In the genomic region with DNA sequence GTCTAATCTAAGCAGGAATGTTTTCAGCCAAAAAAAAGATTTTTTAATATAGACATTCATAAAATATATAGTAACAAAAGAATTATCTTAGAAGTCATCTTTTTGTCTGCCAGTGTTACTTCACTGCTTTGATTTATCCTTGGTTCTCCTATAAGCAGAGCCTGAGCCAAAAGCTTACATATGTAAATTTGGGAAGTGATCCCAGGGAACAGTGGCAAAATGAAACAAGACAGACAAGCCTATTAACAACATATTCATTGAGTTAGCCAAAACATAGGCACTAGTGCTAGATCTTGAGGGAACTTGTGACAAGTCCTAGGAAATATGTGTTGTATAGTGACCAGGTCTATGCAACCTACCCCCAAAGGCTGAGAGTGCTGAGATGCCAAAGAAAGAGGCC, we compare ENCODE assay signal across 27 cellular contexts. TPM values are rescaled to one million over a fixed set of nuclear protein-coding genes. Genes with fewer than 3 reads are reported as not detected.
A peak's percentile ranks its signal among the peaks of the same experiment; 100 is the strongest.
DNase-seq lines count a peak whose midpoint lies in the region; ATAC-seq, FAIRE-seq and TF ChIP-seq lines count a peak whose summit lies in the region.
"Had no signal": no experiment of that assay in that cellular context is flagged by ENCODE, and none has a peak within 500 bp of the region (broad histone marks: within the 10 kb centered on the region; RNA-seq: fewer than 3 reads in every experiment).

No MANE protein-coding gene starts in this region.

- H3K4me3 Mint-ChIP-seq in activated CD4-positive, alpha-beta T cell treated with anti-CD3 and anti-CD28 coated beads, Interleukin-2, amount 10 ng/mL, durations not matched to agents 24 days and 14 days = no peak overlapping the region
- no peak overlapping the region for H3K4me3 Mint-ChIP-seq in activated naive CD8-positive, alpha-beta T cell treated with anti-CD3 and anti-CD28 coated beads, Interleukin-2, amount 10 ng/mL, durations not matched to agents 7 days and 5 days
- H3K4me3 Mint-ChIP-seq in naive thymus-derived CD4-positive, alpha-beta T cell = peak overlapping the region in 4 of 10 donors; percentile 28 to 70 (median 48)
- H3K4me3 Mint-ChIP-seq: dendritic cell treated with granulocyte-macrophage colony-stimulating factor and Interleukin-4, amounts not matched to agents 40 ng/mL and 50 ng/mL, for 4 days had no signal

- no peaks in the 10 kb centered on the region for H3K9me3 Mint-ChIP-seq in activated CD4-positive, alpha-beta T cell treated with anti-CD3 and anti-CD28 coated beads, Interleukin-2, amount 10 ng/mL, durations not matched to agents 24 days and 14 days
- no peaks in the 10 kb centered on the region for H3K9me3 Mint-ChIP-seq in activated naive CD8-positive, alpha-beta T cell treated with anti-CD3 and anti-CD28 coated beads, Interleukin-2, amount 10 ng/mL, durations not matched to agents 7 days and 5 days
- H3K9me3 Mint-ChIP-seq in naive thymus-derived CD4-positive, alpha-beta T cell = no peaks in the 10 kb centered on the region
- H3K9me3 Mint-ChIP-seq: dendritic cell treated with granulocyte-macrophage colony-stimulating factor and Interleukin-4, amounts not matched to agents 40 ng/mL and 50 ng/mL, for 4 days had no signal

- H3K4me1 Mint-ChIP-seq in activated CD4-positive, alpha-beta T cell treated with anti-CD3 and anti-CD28 coated beads, Interleukin-2, amount 10 ng/mL, durations not matched to agents 24 days and 14 days = peaks cover 58% of the 10 kb centered on the region
- H3K4me1 Mint-ChIP-seq in activated naive CD8-positive, alpha-beta T cell treated with anti-CD3 and anti-CD28 coated beads, Interleukin-2, amount 10 ng/mL, durations not matched to agents 7 days and 5 days = peaks cover 55% of the 10 kb centered on the region
- peaks cover 28 to 97% (median 87%) of the 10 kb centered on the region in 7 donors for H3K4me1 Mint-ChIP-seq in naive thymus-derived CD4-positive, alpha-beta T cell

- H3K79me2 ChIP-seq in MM.1S (ENCODE audit: low read length) = 0 out of 2 replicates have a peak, but pooled peaks cover 3% of the 10 kb centered on the region

- POLR2A ChIA-PET in activated naive CD8-positive, alpha-beta T cell treated with anti-CD3 and anti-CD28 coated beads, Interleukin-2, amount 10 ng/mL, durations not matched to agents 7 days and 5 days (lab: Charles Lee) = interaction anchor here (1.0 to 3.5 kb wide), 2 partner anchors 11 to 19 kb away, joined by 3 to 21 read pairs; a partner anchor contains a TSS
- POLR2A ChIA-PET in naive thymus-derived CD4-positive, alpha-beta T cell (lab: Charles Lee) = interaction anchor here (1.5 to 11.8 kb wide), 3 partner anchors 11 to 25 kb away, joined by 3 to 168 read pairs (median 106); a partner anchor contains a TSS

- no peak overlapping the region for H3K9ac ChIP-seq in MM.1S (ENCODE audit: low read length)
- H3K9ac ChIP-seq: SK-N-SH had no signal

- no peak overlapping the region for H2AFZ ChIP-seq in MM.1S (ENCODE audit: low read length)

- H4K20me1 ChIP-seq in MM.1S (ENCODE audit: insufficient read depth, low read length) = no peaks in the 10 kb centered on the region

- TF ChIP-seq CTCF in MM.1S (IDR thresholded peaks at IDR 0.05; ENCODE audit: low read length) = no peak

- CTCF ChIA-PET in naive thymus-derived CD4-positive, alpha-beta T cell (lab: Charles Lee) = interaction anchor here (0.7 to 2.5 kb wide), 5 partner anchors 11 to 262 kb away, joined by 3 to 12 read pairs (median 3); a partner anchor contains a TSS

- H3K27ac Mint-ChIP-seq in activated CD4-positive, alpha-beta T cell treated with anti-CD3 and anti-CD28 coated beads, Interleukin-2, amount 10 ng/mL, durations not matched to agents 24 days and 14 days = peak overlapping the region; percentile 74
- peak overlapping the region; percentile 85 for H3K27ac Mint-ChIP-seq in activated naive CD8-positive, alpha-beta T cell treated with anti-CD3 and anti-CD28 coated beads, Interleukin-2, amount 10 ng/mL, durations not matched to agents 7 days and 5 days
- peak overlapping the region; percentile 74 to 98 (median 89) for H3K27ac Mint-ChIP-seq in naive thymus-derived CD4-positive, alpha-beta T cell
- H3K27ac Mint-ChIP-seq: dendritic cell treated with granulocyte-macrophage colony-stimulating factor and Interleukin-4, amounts not matched to agents 40 ng/mL and 50 ng/mL, for 4 days had no signal

- H3K9me3 ChIP-seq in naive thymus-derived CD4-positive, alpha-beta T cell (ENCODE audit: control insufficient read depth in 2 of 3, low read length in 3 of 3) = no peaks in the 10 kb centered on the region
- no peaks in the 10 kb centered on the region for H3K9me3 ChIP-seq in MM.1S (replicated peaks; ENCODE audit: insufficient read depth, low read length)
- H3K9me3 ChIP-seq: A549, adrenal gland, pancreas, right lobe of liver, SK-N-SH, vagina had no signal

- H3K4me1 ChIP-seq in naive thymus-derived CD4-positive, alpha-beta T cell (ENCODE audit: control insufficient read depth in 2 of 2, insufficient read depth in 2 of 2, low read length in 2 of 2) = peaks cover 22 to 54% of the 10 kb centered on the region in 2 donors
- H3K4me1 ChIP-seq in MM.1S (ENCODE audit: low read length) = peaks cover 24% of the 10 kb centered on the region
- H3K4me1 ChIP-seq: A549, adrenal gland, pancreas, right lobe of liver, vagina had no signal

- H3K27me3 Mint-ChIP-seq in activated CD4-positive, alpha-beta T cell treated with anti-CD3 and anti-CD28 coated beads, Interleukin-2, amount 10 ng/mL, durations not matched to agents 24 days and 14 days = no peaks in the 10 kb centered on the region
- no peaks in the 10 kb centered on the region for H3K27me3 Mint-ChIP-seq in activated naive CD8-positive, alpha-beta T cell treated with anti-CD3 and anti-CD28 coated beads, Interleukin-2, amount 10 ng/mL, durations not matched to agents 7 days and 5 days
- H3K27me3 Mint-ChIP-seq in naive thymus-derived CD4-positive, alpha-beta T cell = no peaks in the 10 kb centered on the region
- H3K27me3 Mint-ChIP-seq: dendritic cell treated with granulocyte-macrophage colony-stimulating factor and Interleukin-4, amounts not matched to agents 40 ng/mL and 50 ng/mL, for 4 days had no signal

- no peak for DNase-seq in activated CD4-positive, alpha-beta T cell treated with anti-CD3 and anti-CD28 coated beads, Interleukin-2, amount 10 ng/mL, durations not matched to agents 24 days and 14 days
- no peak for DNase-seq in activated CD4-positive, alpha-beta T cell treated with anti-CD3 and anti-CD28 coated beads for 4 hours
- no peak for DNase-seq in H54 (ENCODE audit: insufficient read length, low spot score)
- no peak for DNase-seq in activated naive CD8-positive, alpha-beta T cell treated with anti-CD3 and anti-CD28 coated beads, Interleukin-2, amount 10 ng/mL, durations not matched to agents 7 days and 5 days
- no peak for DNase-seq in naive thymus-derived CD4-positive, alpha-beta T cell
- no peak for DNase-seq in MM.1S
- DNase-seq in OCI-M1 (lab: John Stamatoyannopoulos, UW) = no peak
- DNase-seq in NOMO-1 treated with dmso at 0.1 percent for 144 hours (lab: John Stamatoyannopoulos, UW; ENCODE audit: unreplicated experiment) = no peak
- DNase-seq: adrenal gland, DMS 273 treated with DMSO at 0.1 percent for 48 hours, NCI-H1092, NCI-H2029 treated with DMSO at 0.1 percent for 48 hours, NCI-H446, pancreas, right lobe of liver, RPMI8226, SK-N-SH had no signal

- TF ChIP-seq POLR2A in H54 (IDR thresholded peaks at IDR 0.05; ENCODE audit: low read depth, low read length) = no peak

- no peak overlapping the region for H3K4me2 ChIP-seq in MM.1S (ENCODE audit: low read depth, low read length)
- H3K4me2 ChIP-seq: A549, SK-N-SH had no signal

- H3K9me2 ChIP-seq in MM.1S (replicated peaks; ENCODE audit: insufficient read depth, low read length) = no peaks in the 10 kb centered on the region
- H3K9me2 ChIP-seq: SK-N-SH had no signal

- no peaks in the 10 kb centered on the region for H3K27me3 ChIP-seq in naive thymus-derived CD4-positive, alpha-beta T cell (ENCODE audit: control insufficient read depth in 2 of 2, insufficient read depth in 2 of 2, low read length in 2 of 2)
- H3K27me3 ChIP-seq in MM.1S (replicated peaks; ENCODE audit: insufficient read depth, low read length) = no peaks in the 10 kb centered on the region
- H3K27me3 ChIP-seq: adrenal gland, pancreas, right lobe of liver, vagina had no signal

- ATAC-seq in activated naive CD8-positive, alpha-beta T cell treated with anti-CD3 and anti-CD28 coated beads, Interleukin-2, amount 10 ng/mL, durations not matched to agents 7 days and 5 days (ENCODE audit: low read depth) = no peak
- no peak for ATAC-seq in naive thymus-derived CD4-positive, alpha-beta T cell
- ATAC-seq: HCT116, pancreas had no signal

- intact Hi-C loops in activated CD4-positive, alpha-beta T cell treated with anti-CD3 and anti-CD28 coated beads, Interleukin-2, amount 10 ng/mL, durations not matched to agents 24 days and 14 days (cut with micrococcal nuclease) = no loop called here
- intact Hi-C loops in naive thymus-derived CD4-positive, alpha-beta T cell (cut with micrococcal nuclease) = loop anchor here (1.0 to 10.0 kb wide), 3 partner anchors 8 to 527 kb away; no protein-coding TSS in a partner anchor

- no peak overlapping the region for H3K4me3 ChIP-seq in naive thymus-derived CD4-positive, alpha-beta T cell (ENCODE audit: low read length)
- H3K4me3 ChIP-seq in MM.1S (ENCODE audit: low read length) = no peak overlapping the region
- H3K4me3 ChIP-seq: A549, adrenal gland, pancreas, right lobe of liver, vagina had no signal

- H3K27ac ChIP-seq in naive thymus-derived CD4-positive, alpha-beta T cell (ENCODE audit: low read depth, low read length) = peak overlapping the region; percentile 78
- no peak overlapping the region for H3K27ac ChIP-seq in MM.1S (ENCODE audit: low read length)
- H3K27ac ChIP-seq: A549, pancreas, right lobe of liver, vagina had no signal

- H3F3A ChIP-seq in MM.1S (ENCODE audit: insufficient read depth, low read length) = peaks cover 22% of the 10 kb centered on the region

- peak; percentile 33 for FAIRE-seq in H54 (lab: Jason Lieb, UNC)
- FAIRE-seq: A549, frontal cortex, pancreas had no signal

- H3K36me3 Mint-ChIP-seq in activated CD4-positive, alpha-beta T cell treated with anti-CD3 and anti-CD28 coated beads, Interleukin-2, amount 10 ng/mL, durations not matched to agents 24 days and 14 days (ENCODE audit: low read depth) = peaks cover 71% of the 10 kb centered on the region
- peaks cover 44% of the 10 kb centered on the region for H3K36me3 Mint-ChIP-seq in activated naive CD8-positive, alpha-beta T cell treated with anti-CD3 and anti-CD28 coated beads, Interleukin-2, amount 10 ng/mL, durations not matched to agents 7 days and 5 days
- H3K36me3 Mint-ChIP-seq in naive thymus-derived CD4-positive, alpha-beta T cell = peaks cover 9 to 48% (median 31%) of the 10 kb centered on the region in 5 donors

- H3K36me3 ChIP-seq in naive thymus-derived CD4-positive, alpha-beta T cell (ENCODE audit: control insufficient read depth in 2 of 3, insufficient read depth in 3 of 3, low read length in 3 of 3) = peaks cover 0 to 27% (median 26%) of the 10 kb centered on the region in 3 experiments
- no peaks in the 10 kb centered on the region; the same call in 1 of the 2 replicates for H3K36me3 ChIP-seq in MM.1S (replicated peaks; ENCODE audit: insufficient read depth, low read length)

RNA-seq across cellular contexts. Expression of a gene that starts 11.2 kb away (rescaled TPM):
- 18.4 and 18.9 TPM in 2 replicates for total RNA-seq in activated CD4-positive, alpha-beta T cell treated with anti-CD3 and anti-CD28 coated beads, Interleukin-2, amount 10 ng/mL, durations not matched to agents 24 days and 14 days
- total RNA-seq in activated naive CD8-positive, alpha-beta T cell treated with anti-CD3 and anti-CD28 coated beads, Interleukin-2, amount 10 ng/mL, durations not matched to agents 7 days and 5 days = 10 to 100 TPM; 26.5 to 26.6 TPM
- 10 to 100 TPM; 12.6 to 49.1 (median 26.4) TPM for total RNA-seq in naive thymus-derived CD4-positive, alpha-beta T cell
- 10 to 100 TPM; 31.1 to 32.8 TPM for polyA plus RNA-seq in naive thymus-derived CD4-positive, alpha-beta T cell

RNA-seq across cellular contexts. Expression of a gene that starts 27.1 kb away (rescaled TPM):
- 3.8 TPM in 2 replicates for total RNA-seq in activated CD4-positive, alpha-beta T cell treated with anti-CD3 and anti-CD28 coated beads, Interleukin-2, amount 10 ng/mL, durations not matched to agents 24 days and 14 days
- total RNA-seq in activated naive CD8-positive, alpha-beta T cell treated with anti-CD3 and anti-CD28 coated beads, Interleukin-2, amount 10 ng/mL, durations not matched to agents 7 days and 5 days = 10 to 100 TPM; 11.4 to 11.6 TPM
- 10 to 100 TPM; 11.2 to 22.9 (median 17.8) TPM for total RNA-seq in naive thymus-derived CD4-positive, alpha-beta T cell
- polyA plus RNA-seq in naive thymus-derived CD4-positive, alpha-beta T cell = 10 to 100 TPM; 18.8 to 20.9 TPM
- total RNA-seq: epithelial cell of proximal tubule, LHCN-M2, lung microvascular endothelial cell, myocyte had no signal
- polyA plus RNA-seq: BJ had no signal
